Comparison of ENCODE assay signal across 7 cellular contexts in genomic region chr17:17063546-17064122, GRCh38. TPM values are rescaled to one million over a fixed set of nuclear protein-coding genes. Genes with fewer than 3 reads are reported as not detected.
DNase-seq lines count a peak whose midpoint lies in the region; ATAC-seq, FAIRE-seq and TF ChIP-seq lines count a peak whose summit lies in the region.

No MANE protein-coding gene starts in this region.

- POLR2A ChIA-PET in activated CD8-positive, alpha-beta T cell treated with anti-CD3 and anti-CD28 coated beads for 36 hours (lab: Charles Lee) = no interaction called here

- H3K27ac ChIP-seq in temporal lobe (ENCODE audit: low read depth, low read length) = peak overlapping the region; percentile 58

- CTCF ChIA-PET in activated CD8-positive, alpha-beta T cell treated with anti-CD3 and anti-CD28 coated beads for 36 hours (lab: Charles Lee) = no interaction called here

- no peak for TF ChIP-seq CTCF in activated CD8-positive, alpha-beta T cell treated with anti-CD3 and anti-CD28 coated beads for 36 hours (IDR thresholded peaks at IDR 0.05)

- peak overlapping the region; percentile 60 for H3K27ac Mint-ChIP-seq in activated CD8-positive, alpha-beta T cell treated with anti-CD3 and anti-CD28 coated beads for 36 hours
- H3K27ac Mint-ChIP-seq in T-helper 2 cell treated with Interferon-gamma antibody and Interleukin-4, amounts not matched to agents 5 μg/mL and 100 μg/mL, for 36 hours = no peak overlapping the region

- H3K4me1 Mint-ChIP-seq in activated CD8-positive, alpha-beta T cell treated with anti-CD3 and anti-CD28 coated beads for 36 hours (ENCODE audit: low read depth) = peaks cover 51% of the 10 kb centered on the region
- peaks cover 15% of the 10 kb centered on the region for H3K4me1 Mint-ChIP-seq in T-helper 2 cell treated with Interferon-gamma antibody and Interleukin-4, amounts not matched to agents 5 μg/mL and 100 μg/mL, for 36 hours (ENCODE audit: low read depth)

- H3K36me3 Mint-ChIP-seq in activated CD8-positive, alpha-beta T cell treated with anti-CD3 and anti-CD28 coated beads for 36 hours (ENCODE audit: low read depth) = no peaks in the 10 kb centered on the region
- peaks cover 2% of the 10 kb centered on the region for H3K36me3 Mint-ChIP-seq in T-helper 2 cell treated with Interferon-gamma antibody and Interleukin-4, amounts not matched to agents 5 μg/mL and 100 μg/mL, for 36 hours (ENCODE audit: low read depth)

- H3K27me3 Mint-ChIP-seq in activated CD8-positive, alpha-beta T cell treated with anti-CD3 and anti-CD28 coated beads for 36 hours = no peaks in the 10 kb centered on the region
- H3K27me3 Mint-ChIP-seq in T-helper 2 cell treated with Interferon-gamma antibody and Interleukin-4, amounts not matched to agents 5 μg/mL and 100 μg/mL, for 36 hours (ENCODE audit: low read depth) = no peaks in the 10 kb centered on the region

- no peak overlapping the region for H3K4me3 Mint-ChIP-seq in activated CD8-positive, alpha-beta T cell treated with anti-CD3 and anti-CD28 coated beads for 36 hours
- no peak overlapping the region for H3K4me3 Mint-ChIP-seq in T-helper 2 cell treated with Interferon-gamma antibody and Interleukin-4, amounts not matched to agents 5 μg/mL and 100 μg/mL, for 36 hours

- FAIRE-seq in HTR-8/SVneo (lab: Jason Lieb, UNC) = peak; percentile 46

- DNase-seq in HTR-8/SVneo (ENCODE audit: insufficient read length, low spot score) (peak; percentile 59), inferior parietal cortex (ENCODE audit: extremely low spot score) (peak; percentile 92), cerebellar nuclear complex (lab: John Stamatoyannopoulos, UW) (no peak)
- no peak for DNase-seq in activated CD8-positive, alpha-beta T cell treated with anti-CD3 and anti-CD28 coated beads for 36 hours
- DNase-seq in T-helper 2 cell treated with Interferon-gamma antibody and Interleukin-4, amounts not matched to agents 5 μg/mL and 100 μg/mL, for 36 hours (ENCODE audit: low spot score) = no peak

- intact Hi-C loops in activated CD8-positive, alpha-beta T cell treated with anti-CD3 and anti-CD28 coated beads for 36 hours (cut with micrococcal nuclease) = no loop called here

- no peaks in the 10 kb centered on the region for H3K9me3 Mint-ChIP-seq in activated CD8-positive, alpha-beta T cell treated with anti-CD3 and anti-CD28 coated beads for 36 hours
- no peaks in the 10 kb centered on the region for H3K9me3 Mint-ChIP-seq in T-helper 2 cell treated with Interferon-gamma antibody and Interleukin-4, amounts not matched to agents 5 μg/mL and 100 μg/mL, for 36 hours

- no peak for ATAC-seq in activated CD8-positive, alpha-beta T cell treated with anti-CD3 and anti-CD28 coated beads for 36 hours
- no peak for ATAC-seq in HG03354 (IDR thresholded peaks at IDR 0.05; ENCODE audit: poor library complexity, severe bottlenecking, unreplicated experiment)

RNA-seq across cellular contexts. Expression of gene MPRIP, which starts 21.4 kb away (rescaled TPM):
- 100 to 1,000 TPM; 132 to 135 TPM for total RNA-seq in activated CD8-positive, alpha-beta T cell treated with anti-CD3 and anti-CD28 coated beads for 36 hours
- total RNA-seq in temporal lobe = 146 TPM

Comparison
In these comparisons a context has a peak if more than half of its experiments do, and no peak if none do; other contexts are left out.
1. DNase-seq: peak in HTR-8/SVneo (single experiment) and inferior parietal cortex (single experiment); none in activated CD8-positive, alpha-beta T cell treated with anti-CD3 and anti-CD28 coated beads for 36 hours (single experiment), T-helper 2 cell treated with Interferon-gamma antibody and Interleukin-4, amounts not matched to agents 5 μg/mL and 100 μg/mL, for 36 hours (single experiment) and cerebellar nuclear complex (0 of 2).